7 cellular contexts compared by ENCODE assay signal in the genomic region with DNA sequence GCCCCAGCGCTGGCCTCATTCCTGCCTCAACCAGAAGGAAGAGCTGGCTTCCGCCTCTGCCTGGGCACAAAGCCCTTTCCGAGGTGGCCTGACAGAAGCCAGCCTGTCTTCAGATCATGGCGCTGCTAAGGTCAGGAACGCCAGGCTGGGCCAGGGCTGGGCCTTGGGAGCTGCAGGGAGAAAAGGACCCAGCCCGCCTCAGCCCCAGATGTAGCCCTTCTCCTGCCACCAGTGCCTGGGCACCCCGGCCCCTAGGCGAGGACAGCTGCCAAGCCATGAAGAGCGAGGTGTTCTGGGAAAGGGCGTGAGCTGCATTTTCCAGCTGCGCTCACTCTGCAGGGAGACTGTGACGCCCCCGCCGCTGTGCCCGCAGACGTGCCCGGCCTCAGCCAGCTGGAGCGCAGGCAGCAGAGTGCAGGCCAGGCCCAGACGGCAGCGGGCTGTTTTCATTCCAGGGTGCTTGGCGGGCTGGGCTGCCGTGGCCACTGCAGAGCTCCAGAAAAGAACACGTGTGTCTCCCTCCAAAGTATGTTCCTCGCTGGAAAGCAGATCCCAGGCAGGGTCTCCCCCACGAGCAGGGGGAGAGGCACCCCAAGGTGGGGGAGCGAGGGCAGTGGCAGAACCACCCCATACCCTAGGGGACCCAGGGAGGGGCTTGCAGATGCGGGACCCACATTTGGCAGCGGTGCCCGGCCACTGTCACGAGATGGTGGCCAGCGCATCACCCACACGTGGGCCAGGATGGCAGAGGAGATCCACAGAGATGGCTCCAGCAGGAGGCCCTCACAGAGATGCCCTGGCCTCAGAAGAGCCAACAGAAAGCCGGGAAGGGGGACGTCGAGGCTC. TPM values are rescaled to one million over a fixed set of nuclear protein-coding genes. Genes with fewer than 3 reads are reported as not detected.
DNase-seq lines count a peak whose midpoint lies in the region; ATAC-seq, FAIRE-seq and TF ChIP-seq lines count a peak whose summit lies in the region.
"Not testable (repeated sequence)": the region's sequence is repeated elsewhere in the genome, so short reads cannot be mapped to it uniquely, and the experiment has no call there.

No MANE protein-coding gene starts in this region.

- not testable (repeated sequence) for H3K9me3 ChIP-seq in GM23248 (ENCODE audit: low read depth); kidney (ENCODE audit: control insufficient read depth in 1 of 2, low read length in 2 of 2); stomach

- not testable (repeated sequence) for H3K9me3 Mint-ChIP-seq in WTC11

- H3K4me2 ChIP-seq in GM23248 (ENCODE audit: unreplicated experiment), result peak overlapping the region; percentile 25

- not testable (repeated sequence) for TF ChIP-seq EP300 in stomach (IDR thresholded peaks at IDR 0.05)

- not testable (repeated sequence) for TF ChIP-seq POLR2A in stomach (IDR thresholded peaks at IDR 0.05)

- not testable (repeated sequence) for TF ChIP-seq CTCF in WTC11 (IDR thresholded peaks at IDR 0.05); kidney (IDR thresholded peaks at IDR 0.05; ENCODE audit: borderline replicate concordance, extremely low read depth, insufficient read depth); omental fat pad (IDR thresholded peaks at IDR 0.05); stomach (IDR thresholded peaks at IDR 0.05)
- peak in 4 of 56 donors; percentile 4 to 23 (median 6) for TF ChIP-seq CTCF in dorsolateral prefrontal cortex (IDR thresholded peaks at IDR 0.05 in 54 of 56, conservative IDR thresholded peaks at IDR 0.05 in 2 of 56; ENCODE audit: low read depth in 1 of 56, partially characterized antibody in 56 of 56)

- not testable (repeated sequence) for FAIRE-seq in kidney (lab: Jason Lieb, UNC)

- POLR2A ChIA-PET in WTC11 (lab: Charles Lee), result not testable (repeated sequence)

- in situ Hi-C loops in GM23248 (cut with MboI), result not testable (repeated sequence)

- not testable (repeated sequence) for H3K4me3 Mint-ChIP-seq in WTC11

- peak overlapping the region; percentile 84 for H3K27ac ChIP-seq in GM23248
- peak overlapping the region; percentile 40 to 94 (median 88) for H3K27ac ChIP-seq in dorsolateral prefrontal cortex
- H3K27ac ChIP-seq in kidney (ENCODE audit: low read depth in 2 of 2, low read length in 2 of 2), result not testable (repeated sequence)
- peak overlapping the region in 4 of 5 donors; percentile 20 to 92 (median 86) for H3K27ac ChIP-seq in stomach

- CTCF ChIA-PET in WTC11 (lab: Charles Lee), result not testable (repeated sequence)

- peak overlapping the region; percentile 70 for H3K27ac Mint-ChIP-seq in WTC11

- H2AFZ ChIP-seq in GM23248, result not testable (repeated sequence)

- 14 to 16% methylated on average over 35 of the region's 35 CpGs for WGBS in GM23248 (ENCODE audit: low coverage in 1 of 2, low lambda C conversion rate in 2 of 2, missing lambda C conversion rate in 2 of 2), 2 experiments
- 72 to 92% (median 84%) methylated on average over 17 to 34 of the region's 35 CpGs for WGBS in stomach, 5 donors

- DNase-seq in GM23248, result peak; percentile 81
- not testable (repeated sequence) for DNase-seq in WTC11 (ENCODE audit: low spot score); omental fat pad (ENCODE audit: low spot score); stomach
- DNase-seq in dorsolateral prefrontal cortex, result peak; percentile 48 to 93 (median 86)
- peak; percentile 77 for DNase-seq in globus pallidus (ENCODE audit: low spot score)
- peak; percentile 54 for DNase-seq in kidney

- H3K4me1 ChIP-seq in GM23248 (ENCODE audit: insufficient read depth) (peaks cover 38% of the 10 kb centered on the region), stomach (peaks cover 35 to 77% (median 60%) of the 10 kb centered on the region in 4 donors)
- not testable (repeated sequence) for H3K4me1 ChIP-seq in kidney (ENCODE audit: control insufficient read depth in 1 of 2, insufficient read depth in 1 of 2, low read depth in 1 of 2, low read length in 2 of 2)

- H3K4me1 Mint-ChIP-seq in WTC11, result peaks cover 37% of the 10 kb centered on the region

- intact Hi-C loops in dorsolateral prefrontal cortex (cut with DNase I); kidney (cut with DNase I); stomach (cut with DNase I; ENCODE audit: low total_unique reads): not testable (repeated sequence)

- H4K20me1 ChIP-seq in GM23248 (ENCODE audit: insufficient read depth), result not testable (repeated sequence)

- not testable (repeated sequence) for H3K36me3 Mint-ChIP-seq in WTC11

- peaks cover 95% of the 10 kb centered on the region for H3K79me2 ChIP-seq in GM23248 (ENCODE audit: insufficient read depth)

- not testable (repeated sequence) for ATAC-seq in WTC11
- ATAC-seq in omental fat pad (ENCODE audit: low FRiP score), result peak; percentile 41

- not testable (repeated sequence) for H3K9me2 ChIP-seq in GM23248 (ENCODE audit: insufficient read depth)

- not testable (repeated sequence) for H3K36me3 ChIP-seq in GM23248 (ENCODE audit: low read depth); kidney (ENCODE audit: control insufficient read depth in 1 of 2, insufficient read depth in 2 of 2, low read length in 2 of 2); stomach

- H3K27me3 ChIP-seq in GM23248 (replicated peaks; ENCODE audit: insufficient read depth); dorsolateral prefrontal cortex; stomach: not testable (repeated sequence)

- H3F3A ChIP-seq in GM23248 (ENCODE audit: insufficient read depth), result peaks cover 15% of the 10 kb centered on the region

- not testable (repeated sequence) for H3K4me3 ChIP-seq in GM23248; kidney (ENCODE audit: low read length in 2 of 2); stomach
- peak overlapping the region in 47 of 59 donors; percentile 3 to 53 (median 26) for H3K4me3 ChIP-seq in dorsolateral prefrontal cortex

- H3K27me3 Mint-ChIP-seq in WTC11 (ENCODE audit: low read depth), result not testable (repeated sequence)

- peak overlapping the region; percentile 55 for H3K9ac ChIP-seq in GM23248
- H3K9ac ChIP-seq in kidney (ENCODE audit: low read length in 2 of 2), result not testable (repeated sequence)

RNA-seq across cellular contexts. Expression of a gene that starts 51.6 kb away (rescaled TPM):
- total RNA-seq in GM23248 (2014; rRNA removed; shearing (Covaris generic)), result 36.2 and 40.3 TPM in 2 replicates
- polyA plus RNA-seq in GM23248 (2016; fragmentation: Nextera tagmentation; extraction: Ambion mirVana), result 24.8 and 24.9 TPM in 2 replicates
- total RNA-seq in WTC11 (2021), result 24.9 to 26.7 TPM (median 25.6 TPM) in 3 replicates
- 10 to 100 TPM; 19.2 to 37.4 (median 27.2) TPM for total RNA-seq in dorsolateral prefrontal cortex
- 24.7 TPM for total RNA-seq in kidney
- 12.3 TPM for polyA plus RNA-seq in kidney (ENCODE audit: insufficient read depth, low read depth, low replicate concordance)
- 10 to 100 TPM; 29.3 to 55.4 (median 41.9) TPM for total RNA-seq in omental fat pad
- 10 to 100 TPM in 4 of 5 donors, 1 to 10 TPM in 1; 7.0 to 60.2 (median 14.3) TPM for total RNA-seq in stomach
- 10 to 100 TPM in 1 of 3 donors, 1 to 10 TPM in 2; 8.8 to 14.4 (median 9.9) TPM for polyA plus RNA-seq in stomach
